8 cellular contexts compared by ENCODE assay signal in the genomic region with DNA sequence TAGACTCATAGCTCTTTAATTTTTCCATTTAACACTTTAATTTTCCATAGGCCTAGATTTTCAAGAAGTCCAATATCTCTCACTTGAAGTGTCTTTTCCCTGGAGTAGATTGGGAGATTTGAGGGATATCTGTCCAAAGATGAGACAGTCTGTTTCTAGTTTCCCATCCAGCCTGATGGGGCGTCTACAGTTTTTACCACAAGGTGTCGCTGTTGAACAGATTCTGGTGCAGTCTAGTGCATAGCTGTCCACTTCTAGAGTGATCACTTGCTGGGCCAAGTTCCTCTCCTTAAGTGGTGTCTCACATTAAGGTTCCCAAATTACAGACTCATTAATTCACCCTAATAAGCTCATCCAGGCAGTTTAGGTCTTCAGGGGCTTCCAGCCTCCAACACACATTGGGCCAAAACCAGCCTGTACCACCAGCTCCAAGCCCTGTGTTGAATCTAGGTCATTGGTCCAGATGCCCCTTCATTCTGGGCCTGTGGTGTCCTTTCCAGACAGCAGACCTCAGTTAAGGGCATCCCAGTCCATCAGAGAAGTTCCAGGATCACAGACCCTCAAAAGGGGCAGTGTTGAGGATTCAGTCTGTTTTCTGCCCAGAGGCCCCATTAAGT. TPM values are rescaled to one million over a fixed set of nuclear protein-coding genes. Genes with fewer than 3 reads are reported as not detected.
DNase-seq lines count a peak whose midpoint lies in the region; ATAC-seq and TF ChIP-seq lines count a peak whose summit lies in the region.

No MANE protein-coding gene starts in this region.

- no peaks in the 10 kb centered on the region for H3K36me3 ChIP-seq in PC-9 (ENCODE audit: low read depth)

- H3K27me3 ChIP-seq in PC-9 (ENCODE audit: insufficient read depth, low read depth) = no peaks in the 10 kb centered on the region

- H3K27ac ChIP-seq in PC-9 = no peak overlapping the region

- no peak overlapping the region for H3K4me2 ChIP-seq in PC-9

- peak; percentile 77 for DNase-seq in activated CD8-positive, alpha-beta memory T cell treated with anti-CD3 and anti-CD28 coated beads for 24 hours
- DNase-seq in activated CD8-positive, alpha-beta memory T cell treated with anti-CD3 and anti-CD28 coated beads, Interleukin-2, amount 50 U/mL, for 4 hours = no peak
- DNase-seq in PC-9 (peak in 1 of 2 experiments; percentile 43), memory B cell (ENCODE audit: low spot score in 2 of 2) (peak; percentile 37 to 46), NCI-H187 (lab: John Stamatoyannopoulos, UW) (no peak)
- DNase-seq in activated naive CD8-positive, alpha-beta T cell treated with anti-CD3 and anti-CD28 coated beads for 36 hours = peak; percentile 51

- CTCF ChIA-PET in PC-9 (lab: Charles Lee) = interaction anchor here (0.6 to 1.9 kb wide), 2 partner anchors 14 to 135 kb away, joined by 6 to 13 read pairs; no protein-coding TSS in a partner anchor

- H3K9me3 ChIP-seq in PC-9 (ENCODE audit: insufficient read depth, low read depth) = peaks cover 21% of the 10 kb centered on the region; the same call in 1 of the 2 replicates

- H2AFZ ChIP-seq in PC-9 = no peak overlapping the region

- no peaks in the 10 kb centered on the region for H3K27me3 Mint-ChIP-seq in activated naive CD8-positive, alpha-beta T cell treated with anti-CD3 and anti-CD28 coated beads for 36 hours
- no peaks in the 10 kb centered on the region for H3K27me3 Mint-ChIP-seq in memory B cell

- H3K4me3 Mint-ChIP-seq in activated naive CD8-positive, alpha-beta T cell treated with anti-CD3 and anti-CD28 coated beads for 36 hours = no peak overlapping the region
- no peak overlapping the region for H3K4me3 Mint-ChIP-seq in memory B cell

- H3K9me3 Mint-ChIP-seq in activated naive CD8-positive, alpha-beta T cell treated with anti-CD3 and anti-CD28 coated beads for 36 hours = peaks cover 19% of the 10 kb centered on the region
- H3K9me3 Mint-ChIP-seq in memory B cell = peaks cover 4% of the 10 kb centered on the region

- ATAC-seq in memory B cell (ENCODE audit: low read depth) (peak; percentile 31), HG02870 (IDR thresholded peaks at IDR 0.05; ENCODE audit: unreplicated experiment) (no peak), GM19467 (IDR thresholded peaks at IDR 0.05; ENCODE audit: unreplicated experiment) (no peak)

- intact Hi-C loops in PC-9 (cut with micrococcal nuclease; ENCODE audit: unreplicated experiment) = loop anchor here (1.0 kb wide), 1 partner anchor 135 kb away; no protein-coding TSS in a partner anchor

- H3K9me2 ChIP-seq in PC-9 (ENCODE audit: insufficient read depth) = no peaks in the 10 kb centered on the region

- H3F3A ChIP-seq in PC-9 (ENCODE audit: insufficient read depth, low read depth) = 0 out of 2 replicates have a peak, but pooled peaks cover 4% of the 10 kb centered on the region

- no peaks in the 10 kb centered on the region for H4K20me1 ChIP-seq in PC-9 (ENCODE audit: insufficient read depth)

- peak overlapping the region; percentile 14 for H3K27ac Mint-ChIP-seq in activated naive CD8-positive, alpha-beta T cell treated with anti-CD3 and anti-CD28 coated beads for 36 hours
- H3K27ac Mint-ChIP-seq in memory B cell = peak overlapping the region; percentile 77

- no peak overlapping the region for H3K4me3 ChIP-seq in PC-9

- peaks cover 58% of the 10 kb centered on the region for H3K36me3 Mint-ChIP-seq in activated naive CD8-positive, alpha-beta T cell treated with anti-CD3 and anti-CD28 coated beads for 36 hours
- peaks cover 60% of the 10 kb centered on the region for H3K36me3 Mint-ChIP-seq in memory B cell

- POLR2A ChIA-PET in PC-9 (lab: Charles Lee; ENCODE audit: unreplicated experiment) = no interaction called here

- peaks cover 23% of the 10 kb centered on the region for H3K4me1 Mint-ChIP-seq in activated naive CD8-positive, alpha-beta T cell treated with anti-CD3 and anti-CD28 coated beads for 36 hours
- H3K4me1 Mint-ChIP-seq in memory B cell = peaks cover 8% of the 10 kb centered on the region

- peaks cover 26% of the 10 kb centered on the region for H3K4me1 ChIP-seq in PC-9 (replicated peaks; ENCODE audit: insufficient read depth)

- peak; percentile 90 for TF ChIP-seq CTCF in PC-9 (conservative IDR thresholded peaks at IDR 0.05)

- H3K79me2 ChIP-seq in PC-9 (ENCODE audit: low read depth) = no peaks in the 10 kb centered on the region

- BruUV-seq in PC-9 (replicated peaks; lab: Mats Ljungman, UMichigan) = no TSS peak

RNA-seq across cellular contexts. Expression of a gene that starts 9.4 kb away (rescaled TPM):
- not detected in 2 replicates for total RNA-seq in PC-9 (2021)
- 10 to 100 TPM; 25.8 to 26.0 TPM for total RNA-seq in activated naive CD8-positive, alpha-beta T cell treated with anti-CD3 and anti-CD28 coated beads for 36 hours

RNA-seq across cellular contexts. Expression of a gene that starts 21.7 kb away (rescaled TPM):
- total RNA-seq in PC-9 (2021) = 0.70 and 0.75 TPM in 2 replicates
- 1 to 10 TPM in 1 of 2 experiments, under 1 TPM in 1; 0.78 to 1.2 TPM for total RNA-seq in activated naive CD8-positive, alpha-beta T cell treated with anti-CD3 and anti-CD28 coated beads for 36 hours

Comparison
In these comparisons a context has a peak if more than half of its experiments do, and no peak if none do; other contexts are left out.
1. DNase-seq: peak in activated CD8-positive, alpha-beta memory T cell treated with anti-CD3 and anti-CD28 coated beads for 24 hours (single experiment), activated naive CD8-positive, alpha-beta T cell treated with anti-CD3 and anti-CD28 coated beads for 36 hours (single experiment) and memory B cell (2 of 2); none in activated CD8-positive, alpha-beta memory T cell treated with anti-CD3 and anti-CD28 coated beads, Interleukin-2, amount 50 U/mL, for 4 hours (single experiment) and NCI-H187 (0 of 2).
2. RNA of a gene that starts 9.4 kb away (total RNA-seq): 25.8 to 26.0 TPM in activated naive CD8-positive, alpha-beta T cell treated with anti-CD3 and anti-CD28 coated beads for 36 hours; not detected in PC-9; every median in the first group is over 10 times any median in the second.